Comparison of ENCODE assay signal across 1 cellular context in the genomic region with DNA sequence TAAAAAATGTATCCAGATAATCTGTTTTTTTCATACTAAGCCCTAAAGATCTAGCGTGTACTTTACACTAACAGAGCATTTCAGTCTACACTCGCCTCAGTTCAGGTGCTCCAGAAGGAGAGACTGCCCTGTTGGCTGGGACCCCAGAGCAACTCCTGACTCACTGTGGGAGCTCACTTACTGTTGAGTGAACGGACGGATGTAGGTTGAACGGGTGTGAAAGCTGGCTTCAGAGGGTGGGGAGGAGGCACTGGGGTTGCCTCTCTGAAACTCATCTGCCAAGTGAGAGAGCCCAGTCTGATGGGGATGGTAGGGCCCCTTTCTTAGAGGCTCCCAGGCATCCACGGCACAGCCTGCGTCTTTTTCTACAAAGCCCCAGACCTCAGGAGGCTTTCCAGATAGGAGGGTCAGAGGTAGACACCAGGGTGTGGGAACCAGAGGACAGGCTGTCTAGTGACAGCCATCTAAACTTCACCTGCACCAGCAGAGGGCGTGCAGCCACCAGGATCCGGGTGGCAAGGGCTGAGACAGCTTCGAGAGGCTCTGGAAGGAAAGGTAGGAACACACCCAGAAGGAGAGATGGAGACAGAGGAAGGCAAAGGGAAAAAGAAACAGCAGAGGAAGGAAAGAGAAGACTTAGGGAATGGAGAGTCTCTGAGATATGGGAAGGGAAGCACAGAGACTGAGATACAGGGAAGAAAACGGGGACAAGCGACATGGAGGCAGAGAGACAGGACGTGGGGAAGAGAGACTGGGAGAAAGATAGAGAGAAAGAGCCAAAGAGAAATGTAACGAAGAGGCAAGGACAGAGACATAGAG.
A peak's percentile ranks its signal among the peaks of the same experiment; 100 is the strongest.
TF ChIP-seq lines count a peak whose summit lies in the region.

No MANE protein-coding gene starts in this region.

TF ChIP-seq in K562, 482 proteins besides CTCF, POLR2A, EP300 and RAD21 (continued from another document and continues in another):
- TF ChIP-seq, protein P1, sequence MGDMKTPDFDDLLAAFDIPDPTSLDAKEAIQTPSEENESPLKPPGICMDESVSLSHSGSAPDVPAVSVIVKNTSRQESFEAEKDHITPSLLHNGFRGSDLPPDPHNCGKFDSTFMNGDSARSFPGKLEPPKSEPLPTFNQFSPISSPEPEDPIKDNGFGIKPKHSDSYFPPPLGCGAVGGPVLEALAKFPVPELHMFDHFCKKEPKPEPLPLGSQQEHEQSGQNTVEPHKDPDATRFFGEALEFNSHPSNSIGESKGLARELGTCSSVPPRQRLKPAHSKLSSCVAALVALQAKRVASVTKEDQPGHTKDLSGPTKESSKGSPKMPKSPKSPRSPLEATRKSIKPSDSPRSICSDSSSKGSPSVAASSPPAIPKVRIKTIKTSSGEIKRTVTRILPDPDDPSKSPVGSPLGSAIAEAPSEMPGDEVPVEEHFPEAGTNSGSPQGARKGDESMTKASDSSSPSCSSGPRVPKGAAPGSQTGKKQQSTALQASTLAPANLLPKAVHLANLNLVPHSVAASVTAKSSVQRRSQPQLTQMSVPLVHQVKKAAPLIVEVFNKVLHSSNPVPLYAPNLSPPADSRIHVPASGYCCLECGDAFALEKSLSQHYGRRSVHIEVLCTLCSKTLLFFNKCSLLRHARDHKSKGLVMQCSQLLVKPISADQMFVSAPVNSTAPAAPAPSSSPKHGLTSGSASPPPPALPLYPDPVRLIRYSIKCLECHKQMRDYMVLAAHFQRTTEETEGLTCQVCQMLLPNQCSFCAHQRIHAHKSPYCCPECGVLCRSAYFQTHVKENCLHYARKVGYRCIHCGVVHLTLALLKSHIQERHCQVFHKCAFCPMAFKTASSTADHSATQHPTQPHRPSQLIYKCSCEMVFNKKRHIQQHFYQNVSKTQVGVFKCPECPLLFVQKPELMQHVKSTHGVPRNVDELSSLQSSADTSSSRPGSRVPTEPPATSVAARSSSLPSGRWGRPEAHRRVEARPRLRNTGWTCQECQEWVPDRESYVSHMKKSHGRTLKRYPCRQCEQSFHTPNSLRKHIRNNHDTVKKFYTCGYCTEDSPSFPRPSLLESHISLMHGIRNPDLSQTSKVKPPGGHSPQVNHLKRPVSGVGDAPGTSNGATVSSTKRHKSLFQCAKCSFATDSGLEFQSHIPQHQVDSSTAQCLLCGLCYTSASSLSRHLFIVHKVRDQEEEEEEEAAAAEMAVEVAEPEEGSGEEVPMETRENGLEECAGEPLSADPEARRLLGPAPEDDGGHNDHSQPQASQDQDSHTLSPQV (IDR thresholded peaks at IDR 0.05), result no peak
- TF ChIP-seq MCM3 (IDR thresholded peaks at IDR 0.05) (no peak), ID3 (CRISPR knock-in tag; IDR thresholded peaks at IDR 0.05) (no peak), ID3 (tag; IDR thresholded peaks at IDR 0.05) (no peak), SMAD3 (CRISPR knock-in tag; conservative IDR thresholded peaks at IDR 0.05) (no peak), MYC (IDR thresholded peaks at IDR 0.05; ENCODE audit: low read depth, low read length) (no peak; the same call in 1 of the 2 replicates), MYC (CRISPR knock-in tag; IDR thresholded peaks at IDR 0.05; ENCODE audit: borderline replicate concordance, low read depth) (no peak), MXI1 (IDR thresholded peaks at IDR 0.05; ENCODE audit: low read depth, low read length) (no peak), NONO (IDR thresholded peaks at IDR 0.05; ENCODE audit: low read depth in 2 of 2, low read length in 1 of 2) (no peak), FOXJ3 (CRISPR knock-in tag; IDR thresholded peaks at IDR 0.05) (no peak), HCFC1 (IDR thresholded peaks at IDR 0.05; ENCODE audit: low read depth, low read length) (peak; percentile 40; the same call in 1 of the 2 replicates), TSHZ1 (CRISPR knock-in tag; IDR thresholded peaks at IDR 0.05) (no peak), AFF4 (CRISPR knock-in tag; IDR thresholded peaks at IDR 0.05) (no peak), RREB1 (CRISPR knock-in tag; IDR thresholded peaks at IDR 0.05) (no peak), CREB3 (tag; conservative IDR thresholded peaks at IDR 0.05; ENCODE audit: low read depth) (no peak), THRA (IDR thresholded peaks at IDR 0.05) (no peak), KAT8 (IDR thresholded peaks at IDR 0.05; ENCODE audit: low read depth) (0 out of 2 replicates have a peak, but pooled peaks have one; percentile 21), NELFE (IDR thresholded peaks at IDR 0.05; ENCODE audit: insufficient read depth, insufficient read length) (no peak), HMG20A (CRISPR knock-in tag; conservative IDR thresholded peaks at IDR 0.05) (no peak)
- TF ChIP-seq, protein P2, sequence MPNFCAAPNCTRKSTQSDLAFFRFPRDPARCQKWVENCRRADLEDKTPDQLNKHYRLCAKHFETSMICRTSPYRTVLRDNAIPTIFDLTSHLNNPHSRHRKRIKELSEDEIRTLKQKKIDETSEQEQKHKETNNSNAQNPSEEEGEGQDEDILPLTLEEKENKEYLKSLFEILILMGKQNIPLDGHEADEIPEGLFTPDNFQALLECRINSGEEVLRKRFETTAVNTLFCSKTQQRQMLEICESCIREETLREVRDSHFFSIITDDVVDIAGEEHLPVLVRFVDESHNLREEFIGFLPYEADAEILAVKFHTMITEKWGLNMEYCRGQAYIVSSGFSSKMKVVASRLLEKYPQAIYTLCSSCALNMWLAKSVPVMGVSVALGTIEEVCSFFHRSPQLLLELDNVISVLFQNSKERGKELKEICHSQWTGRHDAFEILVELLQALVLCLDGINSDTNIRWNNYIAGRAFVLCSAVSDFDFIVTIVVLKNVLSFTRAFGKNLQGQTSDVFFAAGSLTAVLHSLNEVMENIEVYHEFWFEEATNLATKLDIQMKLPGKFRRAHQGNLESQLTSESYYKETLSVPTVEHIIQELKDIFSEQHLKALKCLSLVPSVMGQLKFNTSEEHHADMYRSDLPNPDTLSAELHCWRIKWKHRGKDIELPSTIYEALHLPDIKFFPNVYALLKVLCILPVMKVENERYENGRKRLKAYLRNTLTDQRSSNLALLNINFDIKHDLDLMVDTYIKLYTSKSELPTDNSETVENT (CRISPR knock-in tag; IDR thresholded peaks at IDR 0.05), result 0 out of 2 replicates have a peak, but pooled peaks have one; percentile 44
- TF ChIP-seq, protein P3, sequence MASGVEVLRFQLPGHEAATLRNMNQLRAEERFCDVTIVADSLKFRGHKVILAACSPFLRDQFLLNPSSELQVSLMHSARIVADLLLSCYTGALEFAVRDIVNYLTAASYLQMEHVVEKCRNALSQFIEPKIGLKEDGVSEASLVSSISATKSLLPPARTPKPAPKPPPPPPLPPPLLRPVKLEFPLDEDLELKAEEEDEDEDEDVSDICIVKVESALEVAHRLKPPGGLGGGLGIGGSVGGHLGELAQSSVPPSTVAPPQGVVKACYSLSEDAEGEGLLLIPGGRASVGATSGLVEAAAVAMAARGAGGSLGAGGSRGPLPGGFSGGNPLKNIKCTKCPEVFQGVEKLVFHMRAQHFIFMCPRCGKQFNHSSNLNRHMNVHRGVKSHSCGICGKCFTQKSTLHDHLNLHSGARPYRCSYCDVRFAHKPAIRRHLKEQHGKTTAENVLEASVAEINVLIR (CRISPR knock-in tag; IDR thresholded peaks at IDR 0.05), result no peak
